8 cellular contexts compared by ENCODE assay signal in genomic region chr3:195634426-195635261, GRCh38. TPM values are rescaled to one million over a fixed set of nuclear protein-coding genes. Genes with fewer than 3 reads are reported as not detected.
A peak's percentile ranks its signal among the peaks of the same experiment; 100 is the strongest.
DNase-seq lines count a peak whose midpoint lies in the region; ATAC-seq and TF ChIP-seq lines count a peak whose summit lies in the region.
"Not testable (repeated sequence)": the region's sequence is repeated elsewhere in the genome, so short reads cannot be mapped to it uniquely, and the experiment has no call there.

No MANE protein-coding gene starts in this region.

- peak overlapping the region; percentile 48 for H2AFZ ChIP-seq in hepatocyte
- H2AFZ ChIP-seq in trophoblast cell (ENCODE audit: insufficient read depth, low read length, poor library complexity) = not testable (repeated sequence)

- CTCF ChIA-PET in WTC11 (lab: Charles Lee) = interaction anchor here (0.6 kb wide), 1 partner anchor 216 kb away, joined by 3 read pairs; no protein-coding TSS in a partner anchor

- not testable (repeated sequence) for H3K23ac ChIP-seq in trophoblast cell (ENCODE audit: low read length)

- H4K8ac ChIP-seq in trophoblast cell (ENCODE audit: low read depth, low read length) = not testable (repeated sequence)

- H2BK5ac ChIP-seq in trophoblast cell (ENCODE audit: low read depth, low read length, poor library complexity) = not testable (repeated sequence)

- peak overlapping the region; percentile 70 for H3K27ac ChIP-seq in hepatocyte
- H3K27ac ChIP-seq in trophoblast cell (ENCODE audit: low read depth, low read length); urinary bladder (ENCODE audit: low read depth): not testable (repeated sequence)

- H3K9me3 Mint-ChIP-seq in WTC11 = not testable (repeated sequence)

- H3K14ac ChIP-seq in trophoblast cell (ENCODE audit: low read length) = not testable (repeated sequence)

- not testable (repeated sequence) for TF ChIP-seq CTCF in WTC11 (IDR thresholded peaks at IDR 0.05); astrocyte of the spinal cord (IDR thresholded peaks at IDR 0.05; ENCODE audit: low read depth, low read length); hepatocyte (IDR thresholded peaks at IDR 0.05; ENCODE audit: poor library complexity)

- H4K20me1 ChIP-seq in hepatocyte (ENCODE audit: insufficient read depth, poor library complexity, severe bottlenecking) = not testable (repeated sequence)

- not testable (repeated sequence) for H2BK12ac ChIP-seq in trophoblast cell (ENCODE audit: low read length)

- not testable (repeated sequence) for H3K79me1 ChIP-seq in trophoblast cell (ENCODE audit: low read length)

- H4K91ac ChIP-seq in trophoblast cell (ENCODE audit: low read depth, low read length) = peak overlapping the region; percentile 37

- H3K79me2 ChIP-seq in hepatocyte; trophoblast cell (ENCODE audit: control insufficient read depth, insufficient read depth, low read length, poor library complexity): not testable (repeated sequence)

- not testable (repeated sequence) for H3K9me3 ChIP-seq in hepatocyte (ENCODE audit: low read depth); trophoblast cell (ENCODE audit: insufficient read depth, low read depth, low read length)

- WGBS in hepatocyte (ENCODE audit: low lambda C conversion rate, missing lambda C conversion rate) = 2% methylated on average over 17 of the region's 70 CpGs
- WGBS in trophoblast cell (ENCODE audit: extremely low coverage, insufficient coverage, insufficient read length) = no CpG with 5 or more reads among the region's 70 CpGs
- WGBS in urinary bladder = 2% methylated on average over 9 of the region's 70 CpGs

- POLR2A ChIA-PET in WTC11 (lab: Charles Lee) = not testable (repeated sequence)

- H2AK5ac ChIP-seq in trophoblast cell (ENCODE audit: low read length) = not testable (repeated sequence)

- H3K4me1 Mint-ChIP-seq in WTC11 = not testable (repeated sequence)

- H3K9ac ChIP-seq in trophoblast cell (ENCODE audit: low read length) = not testable (repeated sequence)

- not testable (repeated sequence) for H3K4ac ChIP-seq in trophoblast cell (ENCODE audit: low read depth, low read length)

- peak overlapping the region; percentile 67 for H3K4me2 ChIP-seq in hepatocyte
- H3K4me2 ChIP-seq in trophoblast cell (ENCODE audit: low read length) = peak overlapping the region; percentile 60

- H4K12ac ChIP-seq in trophoblast cell (ENCODE audit: low read depth, low read length) = peak overlapping the region; percentile 75

- not testable (repeated sequence) for H3K4me1 ChIP-seq in hepatocyte (ENCODE audit: insufficient read depth); trophoblast cell (ENCODE audit: control insufficient read depth in 1 of 2, insufficient read depth in 2 of 2, low read length in 2 of 2); urinary bladder (ENCODE audit: insufficient read depth)

- H3K27me3 ChIP-seq in H7 (ENCODE audit: control insufficient read depth, insufficient read depth, low read length); hepatocyte; trophoblast cell (ENCODE audit: insufficient read depth, low read length): not testable (repeated sequence)

- H3K36me3 Mint-ChIP-seq in WTC11 = not testable (repeated sequence)

- not testable (repeated sequence) for H3K9me2 ChIP-seq in hepatocyte (replicated peaks; ENCODE audit: insufficient read depth)

- in situ Hi-C loops in astrocyte of the spinal cord (cut with HindIII; ENCODE audit: low sequenced_read_pairs) = not testable (repeated sequence)

- not testable (repeated sequence) for DNase-seq in H7; WTC11 (ENCODE audit: low spot score); astrocyte of the spinal cord (ENCODE audit: low read depth, low spot score); hepatocyte (ENCODE audit: low spot score); trophoblast cell

- H3K18ac ChIP-seq in trophoblast cell (ENCODE audit: low read length) = not testable (repeated sequence)

- not testable (repeated sequence) for H3K27ac Mint-ChIP-seq in WTC11

- H3K4me3 Mint-ChIP-seq in WTC11 = not testable (repeated sequence)

- not testable (repeated sequence) for H3K27me3 Mint-ChIP-seq in WTC11 (ENCODE audit: low read depth)

- H3K4me3 ChIP-seq in H7 (ENCODE audit: insufficient read depth, low read depth, low read length) (peak overlapping the region; percentile 29), astrocyte of the spinal cord (ENCODE audit: low read depth, low read length) (peak overlapping the region; percentile 42), hepatocyte (peak overlapping the region; percentile 17), trophoblast cell (ENCODE audit: low read depth, low read length) (peak overlapping the region; percentile 67), urinary bladder (ENCODE audit: low read depth, low read length) (peak overlapping the region; percentile 40)

- ATAC-seq in GM18520 (IDR thresholded peaks at IDR 0.05; ENCODE audit: unreplicated experiment) (peak; percentile 94), HG03442 (IDR thresholded peaks at IDR 0.05; ENCODE audit: unreplicated experiment) (peak; percentile 88), WTC11 (peak; percentile 93)

- not testable (repeated sequence) for H3K36me3 ChIP-seq in H7 (replicated peaks; ENCODE audit: control insufficient read depth, insufficient read depth, low read length); hepatocyte (replicated peaks; ENCODE audit: insufficient read depth, low read depth); trophoblast cell (ENCODE audit: control insufficient read depth in 1 of 2, insufficient read depth in 2 of 2, low read length in 2 of 2); urinary bladder (ENCODE audit: insufficient read depth)

- H2BK120ac ChIP-seq in trophoblast cell (ENCODE audit: insufficient read depth, low read length, poor library complexity) = not testable (repeated sequence)

RNA-seq across cellular contexts. Expression of gene APOD, which starts 50.9 kb away (rescaled TPM):
- total RNA-seq in H7 (2014; rRNA removed; shearing (Covaris generic)) = not detected in 2 replicates
- total RNA-seq in WTC11 (2021) (0.18 TPM in 1 of 3 replicates, not detected in the others), hepatocyte (9.6 and 11.2 TPM in 2 replicates), urinary bladder (11.7 TPM)
- polyA plus RNA-seq in hepatocyte (27.9 and 32.9 TPM in 2 replicates), urinary bladder (395 TPM)
- 0.08 TPM in 1 of 2 replicates, not detected in the other for polyA plus RNA-seq in trophoblast cell (2013)

Comparison
In these comparisons a context has a peak if more than half of its experiments do, and no peak if none do; other contexts are left out.
1. H3K4me3 ChIP-seq: peak in every context shown above with its lines; median percentile 67 in trophoblast cell; 42 in astrocyte of the spinal cord; 40 in urinary bladder; 29 in H7; 17 in hepatocyte.